Comparison of ENCODE assay signal across 1 cellular context in genomic region chr12:95205016-95205415, GRCh38.
TF ChIP-seq lines count a peak whose summit lies in the region.

No MANE protein-coding gene starts in this region.

TF ChIP-seq in IMR-90, 13 proteins besides CTCF, POLR2A, EP300 and RAD21 (continued from another document):
- no peak for TF ChIP-seq ELK1 (IDR thresholded peaks at IDR 0.05; ENCODE audit: borderline replicate concordance, low read depth, low read length)
- no peak for TF ChIP-seq MXI1 (IDR thresholded peaks at IDR 0.05; ENCODE audit: borderline replicate concordance, low read depth, low read length)
- no peak for TF ChIP-seq BHLHE40 (IDR thresholded peaks at IDR 0.05; ENCODE audit: low read depth, low read length)
- TF ChIP-seq MAFK (IDR thresholded peaks at IDR 0.05; ENCODE audit: low read depth, low read length) = no peak
- TF ChIP-seq SMC3 (IDR thresholded peaks at IDR 0.05; ENCODE audit: low read depth, low read length) = no peak
- no peak for TF ChIP-seq RCOR1 (IDR thresholded peaks at IDR 0.05; ENCODE audit: insufficient replicate concordance, low read length)
- no peak for TF ChIP-seq RFX5 (IDR thresholded peaks at IDR 0.05; ENCODE audit: low read depth, low read length)
- TF ChIP-seq NFE2L2 (IDR thresholded peaks at IDR 0.05; ENCODE audit: low read depth, low read length) = no peak
- no peak for TF ChIP-seq USF2 (IDR thresholded peaks at IDR 0.05; ENCODE audit: low read depth, low read length)
